Comparison of ENCODE assay signal across 19 cellular contexts in genomic region chr13:106490177-106490576, GRCh38.
"Had no signal": no experiment of that assay in that cellular context is flagged by ENCODE, and none has a peak within 500 bp of the region (broad histone marks: within the 10 kb centered on the region; RNA-seq: fewer than 3 reads in every experiment).

No MANE protein-coding gene starts in this region.

- H3K4me3 Mint-ChIP-seq: nephron, type B pancreatic cell had no signal

- H3K27ac ChIP-seq: neutrophil, psoas muscle, right lobe of liver had no signal

- H3K4me2 ChIP-seq: hepatocyte had no signal

- H3K27me3 ChIP-seq: gastroesophageal sphincter, hepatocyte, right lobe of liver had no signal

- H3K36me3 ChIP-seq: neutrophil, right lobe of liver had no signal

- H3K9me3 Mint-ChIP-seq: nephron; stimulated activated memory B cell treated with anti-CD40 and anti-IgM and Interleukin-4, amounts not matched to agents 10 μg/mL and 1 μg/mL and 100 μg/mL, for 72 hours; stimulated activated naive CD8-positive, alpha-beta T cell treated with anti-CD3 and anti-CD28 coated beads, Interleukin-15, Interleukin-2, amounts not matched to agents 100 ng/mL and 50 ng/mL, for 24 hours had no signal

- H3K4me3 ChIP-seq: gastroesophageal sphincter, lung, psoas muscle, right lobe of liver had no signal

- H3K36me3 Mint-ChIP-seq: naive B cell; stimulated activated memory B cell treated with anti-CD40 and anti-IgM and Interleukin-4, amounts not matched to agents 10 μg/mL and 1 μg/mL and 100 μg/mL, for 72 hours had no signal

- ATAC-seq: esophagus mucosa; gastroesophageal sphincter; left colon; left ventricle myocardium superior; psoas muscle; stimulated activated memory B cell treated with anti-CD40 and anti-IgM and Interleukin-4, amounts not matched to agents 10 μg/mL and 1 μg/mL and 100 μg/mL, for 72 hours had no signal

- H3K9me3 ChIP-seq: gastroesophageal sphincter, neutrophil, psoas muscle, right lobe of liver had no signal

- H3K4me1 ChIP-seq: right lobe of liver had no signal

- H3K27me3 Mint-ChIP-seq: type B pancreatic cell had no signal

- DNase-seq: head of caudate nucleus; kidney; left colon; left ventricle myocardium superior; mesenchymal stem cell; psoas muscle; retina; right lobe of liver; stimulated activated CD4-positive, alpha-beta T cell treated with anti-CD3 and anti-CD28 coated beads, Interleukin-4, amount 100 ng/mL, for 24 hours had no signal

- H3K27ac Mint-ChIP-seq: stimulated activated memory B cell treated with anti-CD40 and anti-IgM and Interleukin-4, amounts not matched to agents 10 μg/mL and 1 μg/mL and 100 μg/mL, for 72 hours; stimulated activated naive CD8-positive, alpha-beta T cell treated with anti-CD3 and anti-CD28 coated beads, Interleukin-15, Interleukin-2, amounts not matched to agents 100 ng/mL and 50 ng/mL, for 24 hours; type B pancreatic cell had no signal

- H2AFZ ChIP-seq: hepatocyte had no signal
